In genomic region chr7:114979388-114979787, GRCh38 we compare ENCODE assay signal across 12 cellular contexts. TPM values are rescaled to one million over a fixed set of nuclear protein-coding genes. Genes with fewer than 3 reads are reported as not detected.
DNase-seq lines count a peak whose midpoint lies in the region; ATAC-seq, FAIRE-seq and TF ChIP-seq lines count a peak whose summit lies in the region.
"Had no signal": no experiment of that assay in that cellular context is flagged by ENCODE, and none has a peak within 500 bp of the region (broad histone marks: within the 10 kb centered on the region; RNA-seq: fewer than 3 reads in every experiment).

No MANE protein-coding gene starts in this region.

- FAIRE-seq in H54 (lab: Jason Lieb, UNC) = no peak

- DNase-seq in Right ventricle myocardium inferior (ENCODE audit: missing footprints) = no peak
- no peak for DNase-seq in cardiac septum (ENCODE audit: low spot score)
- peak; percentile 2 to 42 for DNase-seq in T47D (ENCODE audit: low read depth in 1 of 2, low spot score in 1 of 2)
- peak; percentile 76 for DNase-seq in left lobe of liver (ENCODE audit: low spot score)
- DNase-seq in pons (ENCODE audit: low spot score) = no peak
- DNase-seq in ecto neural progenitor cell (ENCODE audit: low spot score) = no peak
- DNase-seq in H54 (ENCODE audit: insufficient read length, low spot score) = no peak
- no peak for DNase-seq in stimulated activated CD4-positive, alpha-beta T cell treated with anti-CD3 and anti-CD28 coated beads, Interleukin-4, amount 100 ng/mL, for 4 hours
- DNase-seq: activated T-cell treated with anti-CD3 and anti-CD28 coated beads, Interleukin-2, amount 50 U/mL, for 24 hours; NCI-H748 treated with DMSO at 0.1 percent for 48 hours; nucleus accumbens; T1000 had no signal

- intact Hi-C loops in Right ventricle myocardium inferior (cut with DNase I) = no loop called here
- intact Hi-C loops in cardiac septum (cut with DNase I) = no loop called here

- in situ Hi-C loops in T47D (cut with HindIII; ENCODE audit: low pct_unique_long_range_greater_than_20kb, low sequenced_read_pairs) = no loop called here

- TF ChIP-seq POLR2A in H54 (IDR thresholded peaks at IDR 0.05; ENCODE audit: low read depth, low read length) = no peak

- ATAC-seq in Right ventricle myocardium inferior (peak; percentile 92), left lobe of liver (peak; percentile 97)

RNA-seq across cellular contexts. Expression of gene MDFIC, which starts 57.5 kb away (rescaled TPM):
- 18.3 TPM for total RNA-seq in Right ventricle myocardium inferior
- total RNA-seq in cardiac septum = 49.8 TPM
- 8.0 TPM for total RNA-seq in left lobe of liver

Comparison
In these comparisons a context has a peak if more than half of its experiments do, and no peak if none do; other contexts are left out.
1. DNase-seq: peak in T47D (2 of 2) and left lobe of liver (single experiment); none in Right ventricle myocardium inferior (single experiment), cardiac septum (single experiment), pons (single experiment), ecto neural progenitor cell (single experiment), H54 (single experiment) and stimulated activated CD4-positive, alpha-beta T cell treated with anti-CD3 and anti-CD28 coated beads, Interleukin-4, amount 100 ng/mL, for 4 hours (0 of 2).